ENCODE assay signal across 8 cellular contexts in genomic region chr17:27354491-27355081, GRCh38.
A peak's percentile ranks its signal among the peaks of the same experiment; 100 is the strongest.
DNase-seq lines count a peak whose midpoint lies in the region; ATAC-seq and TF ChIP-seq lines count a peak whose summit lies in the region.

No MANE protein-coding gene starts in this region.

- peak overlapping the region; percentile 93 to 96 for H3K27ac ChIP-seq in right atrium auricular region
- no peak overlapping the region for H3K27ac ChIP-seq in iPS-20b (ENCODE audit: low read length)
- peak overlapping the region; percentile 96 to 97 for H3K27ac ChIP-seq in tibial artery
- no peak overlapping the region for H3K27ac ChIP-seq in effector memory CD4-positive, alpha-beta T cell (ENCODE audit: insufficient read depth, low read length, poor library complexity, severe bottlenecking)

- DNase-seq in right atrium auricular region (ENCODE audit: low spot score), result no peak
- no peak for DNase-seq in Right ventricle myocardium inferior (ENCODE audit: missing footprints)
- no peak for DNase-seq in tibial artery
- DNase-seq in effector memory CD4-positive, alpha-beta T cell, result no peak
- DNase-seq in stimulated activated CD4-positive, alpha-beta T cell treated with anti-CD3 and anti-CD28 coated beads, Interleukin-2, amount 100 ng/mL, for 24 hours, result no peak

- H3K27me3 Mint-ChIP-seq in T-helper 1 cell treated with Interleukin-12 subunit alpha and Interleukin-12 subunit beta and Interleukin-4 antibody, amounts not matched to agents 30 μg/mL and 1 μg/mL, for 36 hours (ENCODE audit: low read depth), result no peaks in the 10 kb centered on the region

- H3K36me3 Mint-ChIP-seq in T-helper 1 cell treated with Interleukin-12 subunit alpha and Interleukin-12 subunit beta and Interleukin-4 antibody, amounts not matched to agents 30 μg/mL and 1 μg/mL, for 36 hours (ENCODE audit: low read depth), result no peaks in the 10 kb centered on the region

- intact Hi-C loops in Right ventricle myocardium inferior (cut with DNase I), result loop anchor here (2.0 to 5.0 kb wide), 3 partner anchors 26 to 298 kb away; no protein-coding TSS in a partner anchor
- intact Hi-C loops in tibial artery (cut with DNase I; ENCODE audit: low total_unique reads), result loop anchor here (5.0 to 10.0 kb wide), 2 partner anchors 103 to 140 kb away; partner anchors contain the start of gene KSR1

- no peaks in the 10 kb centered on the region for H3K36me3 ChIP-seq in right atrium auricular region
- no peaks in the 10 kb centered on the region for H3K36me3 ChIP-seq in iPS-20b (ENCODE audit: insufficient read depth, low read depth, low read length)
- H3K36me3 ChIP-seq in tibial artery, result no peaks in the 10 kb centered on the region
- H3K36me3 ChIP-seq in effector memory CD4-positive, alpha-beta T cell (ENCODE audit: control insufficient read depth, insufficient read depth, low read length), result no peaks in the 10 kb centered on the region

- peaks cover 19% of the 10 kb centered on the region for H3K4me1 Mint-ChIP-seq in T-helper 1 cell treated with Interleukin-12 subunit alpha and Interleukin-12 subunit beta and Interleukin-4 antibody, amounts not matched to agents 30 μg/mL and 1 μg/mL, for 36 hours (ENCODE audit: low read depth)

- ATAC-seq in Right ventricle myocardium inferior, result no peak
- ATAC-seq in HG02970 (IDR thresholded peaks at IDR 0.05; ENCODE audit: low FRiP score, unreplicated experiment), result no peak

- peak overlapping the region; percentile 64; the same call in 1 of the 2 replicates for H3K9ac ChIP-seq in iPS-20b (ENCODE audit: low read depth, low read length)

- no peak for TF ChIP-seq CTCF in right atrium auricular region (IDR thresholded peaks at IDR 0.05)
- no peak for TF ChIP-seq CTCF in tibial artery (IDR thresholded peaks at IDR 0.05)

- H3K27me3 ChIP-seq in right atrium auricular region, result no peaks in the 10 kb centered on the region
- peaks cover 10% of the 10 kb centered on the region; the same call in 1 of the 2 replicates for H3K27me3 ChIP-seq in iPS-20b (ENCODE audit: insufficient read depth, low read length)
- H3K27me3 ChIP-seq in tibial artery, result no peaks in the 10 kb centered on the region
- H3K27me3 ChIP-seq in effector memory CD4-positive, alpha-beta T cell (replicated peaks; ENCODE audit: control insufficient read depth, insufficient read depth, low read length, poor library complexity, severe bottlenecking), result no peaks in the 10 kb centered on the region

- no peaks in the 10 kb centered on the region for H3K9me3 ChIP-seq in right atrium auricular region
- H3K9me3 ChIP-seq in iPS-20b (ENCODE audit: insufficient read depth, low read depth, low read length), result no peaks in the 10 kb centered on the region
- H3K9me3 ChIP-seq in tibial artery, result no peaks in the 10 kb centered on the region
- no peaks in the 10 kb centered on the region for H3K9me3 ChIP-seq in effector memory CD4-positive, alpha-beta T cell (ENCODE audit: control insufficient read depth, low read length)

- peak overlapping the region in 1 of 2 donors; percentile 66 for H3K4me3 ChIP-seq in right atrium auricular region
- H3K4me3 ChIP-seq in iPS-20b (ENCODE audit: low read length), result peak overlapping the region; percentile 82; the same call in 1 of the 2 replicates
- peak overlapping the region; percentile 67 to 87 for H3K4me3 ChIP-seq in tibial artery
- no peak overlapping the region for H3K4me3 ChIP-seq in effector memory CD4-positive, alpha-beta T cell (ENCODE audit: insufficient read depth, low read depth, low read length, poor library complexity, severe bottlenecking)

- no peaks in the 10 kb centered on the region for H3K9me3 Mint-ChIP-seq in T-helper 1 cell treated with Interleukin-12 subunit alpha and Interleukin-12 subunit beta and Interleukin-4 antibody, amounts not matched to agents 30 μg/mL and 1 μg/mL, for 36 hours

- H3K4me3 Mint-ChIP-seq in T-helper 1 cell treated with Interleukin-12 subunit alpha and Interleukin-12 subunit beta and Interleukin-4 antibody, amounts not matched to agents 30 μg/mL and 1 μg/mL, for 36 hours, result peak overlapping the region; percentile 85

- H3K27ac Mint-ChIP-seq in T-helper 1 cell treated with Interleukin-12 subunit alpha and Interleukin-12 subunit beta and Interleukin-4 antibody, amounts not matched to agents 30 μg/mL and 1 μg/mL, for 36 hours, result peak overlapping the region; percentile 73

- peaks cover 0 to 19% of the 10 kb centered on the region in 2 donors for H3K4me1 ChIP-seq in right atrium auricular region
- H3K4me1 ChIP-seq in iPS-20b (ENCODE audit: insufficient read depth, low read length), result no peaks in the 10 kb centered on the region
- H3K4me1 ChIP-seq in tibial artery, result peaks cover 0 to 18% (median 14%) of the 10 kb centered on the region in 4 donors
- peaks cover 15% of the 10 kb centered on the region for H3K4me1 ChIP-seq in effector memory CD4-positive, alpha-beta T cell (ENCODE audit: control insufficient read depth, insufficient read depth, low read length, poor library complexity, severe bottlenecking)

Comparison
In these comparisons a context has a peak if more than half of its experiments do, and no peak if none do; other contexts are left out.
1. H3K27ac ChIP-seq: peak in right atrium auricular region (2 of 2) and tibial artery (2 of 2); none in iPS-20b (single experiment) and effector memory CD4-positive, alpha-beta T cell (single experiment).